In genomic region chr10:119139464-119140067, GRCh38 we compare ENCODE assay signal across 9 cellular contexts. TPM values are rescaled to one million over a fixed set of nuclear protein-coding genes. Genes with fewer than 3 reads are reported as not detected.
DNase-seq lines count a peak whose midpoint lies in the region; ATAC-seq and TF ChIP-seq lines count a peak whose summit lies in the region.
"Had no signal": no experiment of that assay in that cellular context is flagged by ENCODE, and none has a peak within 500 bp of the region (broad histone marks: within the 10 kb centered on the region; RNA-seq: fewer than 3 reads in every experiment).

No MANE protein-coding gene starts in this region.

- TF ChIP-seq CTCF in right atrium auricular region (IDR thresholded peaks at IDR 0.05) (peak in 1 of 2 donors; percentile 57), Peyer's patch (IDR thresholded peaks at IDR 0.05) (peak; percentile 9 to 65 (median 51))

- H3K27me3 ChIP-seq in right atrium auricular region (no peaks in the 10 kb centered on the region), Peyer's patch (no peaks in the 10 kb centered on the region)

- ATAC-seq in Right ventricle myocardium superior (ENCODE audit: poor library complexity): peak; percentile 39
- ATAC-seq in left ventricle myocardium superior: peak; percentile 61
- no peak for ATAC-seq in GM19397 (IDR thresholded peaks at IDR 0.05; ENCODE audit: unreplicated experiment)
- no peak for ATAC-seq in GM21515 (IDR thresholded peaks at IDR 0.05; ENCODE audit: unreplicated experiment)

- no peak overlapping the region for H3K4me3 ChIP-seq in right atrium auricular region
- no peak overlapping the region for H3K4me3 ChIP-seq in Peyer's patch

- DNase-seq in Right ventricle myocardium superior: no peak
- DNase-seq in right atrium auricular region (ENCODE audit: low spot score): no peak
- DNase-seq in Peyer's patch: peak; percentile 30 to 69 (median 63)
- DNase-seq in activated naive CD4-positive, alpha-beta T cell treated with Interleukin-2 at 50 U/mL for 16 hours: peak; percentile 47
- DNase-seq in left ventricle myocardium superior: no peak
- DNase-seq in stimulated activated CD4-positive, alpha-beta T cell treated with anti-CD3 and anti-CD28 coated beads, Interleukin-2, amount 100 ng/mL, for 24 hours: peak; percentile 44 to 45

- peaks cover 14% of the 10 kb centered on the region for H3K36me3 ChIP-seq in right atrium auricular region
- peaks cover 0 to 25% (median 0%) of the 10 kb centered on the region in 3 donors for H3K36me3 ChIP-seq in Peyer's patch

- no peaks in the 10 kb centered on the region for H3K4me1 ChIP-seq in right atrium auricular region
- H3K4me1 ChIP-seq in Peyer's patch: no peaks in the 10 kb centered on the region

- no peak for TF ChIP-seq POLR2A in Peyer's patch (IDR thresholded peaks at IDR 0.05)

- H3K9me3 ChIP-seq in right atrium auricular region: no peaks in the 10 kb centered on the region
- H3K9me3 ChIP-seq in Peyer's patch: no peaks in the 10 kb centered on the region

- intact Hi-C loops in Right ventricle myocardium superior (cut with DNase I): no loop called here
- intact Hi-C loops in left ventricle myocardium superior (cut with micrococcal nuclease): no loop called here

- H3K27ac ChIP-seq in right atrium auricular region (no peak overlapping the region), Peyer's patch (no peak overlapping the region)
- H3K27ac ChIP-seq: epithelial cell of prostate had no signal

RNA-seq across cellular contexts. Expression of gene SFXN4, which starts 25.9 kb away (rescaled TPM):
- total RNA-seq in Right ventricle myocardium superior: 48.2 TPM
- 10 to 100 TPM; 31.3 to 49.6 TPM for total RNA-seq in right atrium auricular region
- total RNA-seq in Peyer's patch: 10 to 100 TPM; 22.8 to 35.5 (median 26.2) TPM
- total RNA-seq in left ventricle myocardium superior: 43.0 TPM

RNA-seq across cellular contexts. Expression of gene DENND10, which starts 35.7 kb away (rescaled TPM):
- total RNA-seq in Right ventricle myocardium superior: 18.9 TPM
- 10 to 100 TPM; 25.9 to 31.4 TPM for total RNA-seq in right atrium auricular region
- total RNA-seq in Peyer's patch: 10 to 100 TPM; 33.8 to 50.8 (median 45.7) TPM
- total RNA-seq in left ventricle myocardium superior: 19.7 TPM

RNA-seq across cellular contexts. Expression of gene PRDX3, which starts 39.0 kb away (rescaled TPM):
- total RNA-seq in Right ventricle myocardium superior: 261 TPM
- 100 to 1,000 TPM; 168 to 250 TPM for total RNA-seq in right atrium auricular region
- 100 to 1,000 TPM in 2 of 4 donors, 10 to 100 TPM in 2; 76.2 to 138 (median 107) TPM for total RNA-seq in Peyer's patch
- 288 TPM for total RNA-seq in left ventricle myocardium superior

RNA-seq across cellular contexts. Expression of gene EIF3A, which starts 58.9 kb away (rescaled TPM):
- total RNA-seq in Right ventricle myocardium superior (93.8 TPM), right atrium auricular region (10 to 100 TPM; 69.8 to 76.9 TPM), Peyer's patch (100 to 1,000 TPM in 1 of 4 donors, 10 to 100 TPM in 3; 69.5 to 266 (median 89.5) TPM), left ventricle myocardium superior (106 TPM)

Comparison
In these comparisons a context has a peak if more than half of its experiments do, and no peak if none do; other contexts are left out.
1. ATAC-seq: peak in Right ventricle myocardium superior (single experiment) and left ventricle myocardium superior (single experiment); none in GM19397 (single experiment) and GM21515 (single experiment).
2. DNase-seq: peak in Peyer's patch (3 of 3), activated naive CD4-positive, alpha-beta T cell treated with Interleukin-2 at 50 U/mL for 16 hours (single experiment) and stimulated activated CD4-positive, alpha-beta T cell treated with anti-CD3 and anti-CD28 coated beads, Interleukin-2, amount 100 ng/mL, for 24 hours (2 of 2); none in Right ventricle myocardium superior (single experiment), right atrium auricular region (single experiment) and left ventricle myocardium superior (single experiment).